In the genomic region with DNA sequence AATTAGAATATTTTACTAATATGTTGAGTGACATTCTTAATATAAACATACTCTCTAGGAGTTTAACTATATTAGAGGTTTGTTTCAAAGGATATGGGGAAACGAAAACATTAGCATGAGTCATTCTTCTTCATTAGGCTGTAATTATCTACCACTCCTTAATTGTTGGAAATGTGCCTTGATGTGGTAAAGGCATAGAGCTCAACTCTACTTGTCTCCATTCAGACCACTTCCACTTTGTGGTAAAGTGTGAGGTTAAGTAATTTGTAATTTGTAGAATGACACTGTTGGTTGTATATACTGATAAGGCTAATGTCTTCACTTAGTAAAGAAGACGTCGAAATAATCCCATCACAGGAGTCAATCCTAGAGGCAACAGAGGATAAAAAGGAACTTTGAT, we compare ENCODE assay signal across 29 cellular contexts. TPM values are rescaled to one million over a fixed set of nuclear protein-coding genes. Genes with fewer than 3 reads are reported as not detected.
DNase-seq lines count a peak whose midpoint lies in the region; ATAC-seq and TF ChIP-seq lines count a peak whose summit lies in the region.
"Had no signal": no experiment of that assay in that cellular context is flagged by ENCODE, and none has a peak within 500 bp of the region (broad histone marks: within the 10 kb centered on the region; RNA-seq: fewer than 3 reads in every experiment).

No MANE protein-coding gene starts in this region.

- DNase-seq in DND-41 (no peak), M059J (ENCODE audit: low read depth) (peak; percentile 22), SW480 (ENCODE audit: low spot score) (peak; percentile 88), NCI-H146 treated with DMSO at 0.1 percent for 48 hours (lab: John Stamatoyannopoulos, UW; ENCODE audit: unreplicated experiment) (no peak), GM23248 (no peak), endothelial cell (ENCODE audit: low spot score) (no peak)
- DNase-seq: activated CD8-positive, alpha-beta memory T cell treated with anti-CD3 and anti-CD28 coated beads, Interleukin-2, amount 50 U/mL, for 48 hours; activated effector memory CD4-positive, alpha-beta T cell treated with anti-CD3 and anti-CD28 coated beads, Interleukin-2, amount 50 U/mL, for 16 hours; Caco-2; heart right ventricle; immature natural killer cell; left ventricle myocardium inferior; midbrain; NCI-H2029; nephron progenitor cell; SHP77 treated with DMSO at 0.1 percent for 48 hours; stimulated activated CD4-positive, alpha-beta T cell treated with anti-CD3 and anti-CD28 coated beads, Interleukin-15, amount 100 ng/mL, for 24 hours; uterus had no signal

- H3K27ac ChIP-seq in DND-41 (ENCODE audit: low read length), result no peak overlapping the region
- H3K27ac ChIP-seq in HEK293 (ENCODE audit: extremely low read depth, low read depth, low read length), result no peak overlapping the region
- no peak overlapping the region for H3K27ac ChIP-seq in GM23248
- H3K27ac ChIP-seq: A549, cardiac muscle cell, heart right ventricle, left ventricle myocardium inferior, parathyroid adenoma, uterus had no signal

- H3K9me3 ChIP-seq in DND-41 (ENCODE audit: insufficient read depth, low read length, severe bottlenecking), result no peaks in the 10 kb centered on the region
- H3K9me3 ChIP-seq in HEK293 (ENCODE audit: control insufficient read depth, insufficient read depth, low read depth, low read length), result no peaks in the 10 kb centered on the region
- no peaks in the 10 kb centered on the region for H3K9me3 ChIP-seq in GM23248 (ENCODE audit: low read depth)
- H3K9me3 ChIP-seq: A549, Caco-2, heart right ventricle, left ventricle myocardium inferior, uterus had no signal

- no peaks in the 10 kb centered on the region for H3K9me2 ChIP-seq in GM23248 (ENCODE audit: insufficient read depth)

- POLR2A ChIA-PET in HEK293 (lab: Yijun Ruan, JAX), result no interaction called here

- H3K27me3 Mint-ChIP-seq in endothelial cell (ENCODE audit: unreplicated experiment), result no peaks in the 10 kb centered on the region

- H3K79me2 ChIP-seq in DND-41 (ENCODE audit: insufficient read depth, low read length), result no peaks in the 10 kb centered on the region
- no peaks in the 10 kb centered on the region for H3K79me2 ChIP-seq in GM23248 (ENCODE audit: insufficient read depth)
- H3K79me2 ChIP-seq: parathyroid adenoma had no signal

- H4K20me1 ChIP-seq in DND-41 (ENCODE audit: insufficient read depth, low read length) (no peaks in the 10 kb centered on the region), GM23248 (ENCODE audit: insufficient read depth) (no peaks in the 10 kb centered on the region)

- ATAC-seq in DND-41 (ENCODE audit: insufficient read depth, low read depth) (peak; percentile 89), esophagus mucosa (no peak)
- ATAC-seq: A549, GM23338, heart right ventricle, sciatic nerve had no signal

- CTCF ChIA-PET in HEK293 (lab: Yijun Ruan, JAX), result no interaction called here

- no peak overlapping the region for H2AFZ ChIP-seq in DND-41 (ENCODE audit: low read depth, low read length)
- H2AFZ ChIP-seq in GM23248, result no peak overlapping the region
- H2AFZ ChIP-seq: GM23338, parathyroid adenoma had no signal

- no peaks in the 10 kb centered on the region for H3F3A ChIP-seq in GM23248 (ENCODE audit: insufficient read depth)

- H3K36me3 ChIP-seq in DND-41 (ENCODE audit: insufficient read depth, low read length) (no peaks in the 10 kb centered on the region), HEK293 (ENCODE audit: control insufficient read depth in 2 of 2, insufficient read depth in 1 of 2, low read length in 2 of 2) (no peaks in the 10 kb centered on the region), GM23248 (ENCODE audit: low read depth) (no peaks in the 10 kb centered on the region)
- H3K36me3 ChIP-seq: cardiac muscle cell, heart right ventricle, left ventricle myocardium inferior, uterus had no signal

- H3K9me3 Mint-ChIP-seq in endothelial cell (ENCODE audit: unreplicated experiment), result no peaks in the 10 kb centered on the region
- H3K9me3 Mint-ChIP-seq: dendritic cell treated with granulocyte-macrophage colony-stimulating factor and Interleukin-4, amounts not matched to agents 40 ng/mL and 50 ng/mL, for 4 days; GM23338; nephron progenitor cell; T-helper 1 cell treated with Interleukin-12 subunit alpha and Interleukin-12 subunit beta and Interleukin-4 antibody, amounts not matched to agents 30 μg/mL and 1 μg/mL, for 36 hours had no signal

- H3K4me3 ChIP-seq in DND-41 (ENCODE audit: low read depth in 1 of 2, low read length in 2 of 2) (no peak overlapping the region), HEK293 (ENCODE audit: low read depth, low read length) (no peak overlapping the region), GM23248 (no peak overlapping the region)
- H3K4me3 ChIP-seq: A549, cardiac muscle cell, GM23338, heart right ventricle, left ventricle myocardium inferior, uterus had no signal

- in situ Hi-C loops in GM23248 (cut with MboI), result no loop called here

- no peak for TF ChIP-seq CTCF in DND-41 (IDR thresholded peaks at IDR 0.05; ENCODE audit: borderline replicate concordance, extremely low read depth, low read length, poor library complexity, severe bottlenecking)
- no peak for TF ChIP-seq CTCF in HEK293 (tag by site-specific recombination; IDR thresholded peaks at IDR 0.05)
- no peak for TF ChIP-seq CTCF in endothelial cell (IDR thresholded peaks at IDR 0.05; ENCODE audit: unreplicated experiment)

- H3K27me3 ChIP-seq in DND-41 (ENCODE audit: insufficient read depth, low read length, poor library complexity) (peaks cover 7% of the 10 kb centered on the region), GM23248 (replicated peaks; ENCODE audit: insufficient read depth) (no peaks in the 10 kb centered on the region)
- H3K27me3 ChIP-seq: cardiac muscle cell, heart right ventricle, uterus had no signal

- 55 to 63% methylated on average over 3 of the region's 3 CpGs for WGBS in GM23248 (ENCODE audit: low coverage in 1 of 2, low lambda C conversion rate in 2 of 2, missing lambda C conversion rate in 2 of 2), 2 experiments

- no peaks in the 10 kb centered on the region for H3K4me1 Mint-ChIP-seq in endothelial cell (ENCODE audit: unreplicated experiment)
- H3K4me1 Mint-ChIP-seq: immature natural killer cell, nephron progenitor cell had no signal

- no peak overlapping the region for H3K4me3 Mint-ChIP-seq in endothelial cell (ENCODE audit: unreplicated experiment)
- H3K4me3 Mint-ChIP-seq: dendritic cell treated with granulocyte-macrophage colony-stimulating factor and Interleukin-4, amounts not matched to agents 40 ng/mL and 50 ng/mL, for 4 days; GM23338; immature natural killer cell; nephron progenitor cell; T-helper 1 cell treated with Interleukin-12 subunit alpha and Interleukin-12 subunit beta and Interleukin-4 antibody, amounts not matched to agents 30 μg/mL and 1 μg/mL, for 36 hours had no signal

- no peaks in the 10 kb centered on the region for H3K4me1 ChIP-seq in DND-41 (ENCODE audit: insufficient read depth, low read length)
- no peaks in the 10 kb centered on the region for H3K4me1 ChIP-seq in HEK293 (ENCODE audit: control insufficient read depth, insufficient read depth, low read length)
- H3K4me1 ChIP-seq in GM23248 (ENCODE audit: insufficient read depth), result no peaks in the 10 kb centered on the region
- H3K4me1 ChIP-seq: A549, Caco-2, heart right ventricle, left ventricle myocardium inferior, parathyroid adenoma, uterus had no signal

- no peaks in the 10 kb centered on the region for H3K36me3 Mint-ChIP-seq in endothelial cell (ENCODE audit: low read depth, unreplicated experiment)
- H3K36me3 Mint-ChIP-seq: immature natural killer cell had no signal

- no peak overlapping the region for H3K4me2 ChIP-seq in DND-41 (ENCODE audit: insufficient read depth, low read length)
- H3K4me2 ChIP-seq in GM23248 (ENCODE audit: unreplicated experiment), result no peak overlapping the region
- H3K4me2 ChIP-seq: A549, GM23338 had no signal

- H3K27ac Mint-ChIP-seq in endothelial cell (ENCODE audit: unreplicated experiment), result no peak overlapping the region
- H3K27ac Mint-ChIP-seq: dendritic cell treated with granulocyte-macrophage colony-stimulating factor and Interleukin-4, amounts not matched to agents 40 ng/mL and 50 ng/mL, for 4 days; GM23338; immature natural killer cell; nephron progenitor cell; T-helper 1 cell treated with Interleukin-12 subunit alpha and Interleukin-12 subunit beta and Interleukin-4 antibody, amounts not matched to agents 30 μg/mL and 1 μg/mL, for 36 hours had no signal

- no peak overlapping the region for H3K9ac ChIP-seq in DND-41 (ENCODE audit: low read depth, low read length)
- no peak overlapping the region for H3K9ac ChIP-seq in GM23248
- H3K9ac ChIP-seq: parathyroid adenoma had no signal

TF ChIP-seq in HEK293, 187 proteins besides CTCF, POLR2A, EP300 and RAD21:
- TF ChIP-seq, protein P1, sequence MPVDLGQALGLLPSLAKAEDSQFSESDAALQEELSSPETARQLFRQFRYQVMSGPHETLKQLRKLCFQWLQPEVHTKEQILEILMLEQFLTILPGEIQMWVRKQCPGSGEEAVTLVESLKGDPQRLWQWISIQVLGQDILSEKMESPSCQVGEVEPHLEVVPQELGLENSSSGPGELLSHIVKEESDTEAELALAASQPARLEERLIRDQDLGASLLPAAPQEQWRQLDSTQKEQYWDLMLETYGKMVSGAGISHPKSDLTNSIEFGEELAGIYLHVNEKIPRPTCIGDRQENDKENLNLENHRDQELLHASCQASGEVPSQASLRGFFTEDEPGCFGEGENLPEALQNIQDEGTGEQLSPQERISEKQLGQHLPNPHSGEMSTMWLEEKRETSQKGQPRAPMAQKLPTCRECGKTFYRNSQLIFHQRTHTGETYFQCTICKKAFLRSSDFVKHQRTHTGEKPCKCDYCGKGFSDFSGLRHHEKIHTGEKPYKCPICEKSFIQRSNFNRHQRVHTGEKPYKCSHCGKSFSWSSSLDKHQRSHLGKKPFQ (tag by site-specific recombination; IDR thresholded peaks at IDR 0.05), result no peak
- peak; percentile 52; the same call in 1 of the 2 replicates for TF ChIP-seq SP7 (tag by site-specific recombination; IDR thresholded peaks at IDR 0.05)

RNA-seq across cellular contexts. Expression of a gene that starts 58.1 kb away (rescaled TPM):
- total RNA-seq in M059J (2014; rRNA removed; shearing (Covaris generic)), result 0.20 and 0.99 TPM in 2 replicates
- total RNA-seq in esophagus mucosa, result not detected
- total RNA-seq in GM23248 (2014; rRNA removed; shearing (Covaris generic)), result 49.7 and 69.6 TPM in 2 replicates
- polyA plus RNA-seq in GM23248 (2016; fragmentation: Nextera tagmentation; extraction: Ambion mirVana), result 77.6 and 78.4 TPM in 2 replicates
- total RNA-seq in endothelial cell (ENCODE audit: unreplicated experiment), result 42.1 TPM
- total RNA-seq: endothelial cell of umbilical vein, NCI-H460, sciatic nerve had no signal
- polyA plus RNA-seq: A549, immature natural killer cell had no signal

Comparison
In these comparisons a context has a peak if more than half of its experiments do, and no peak if none do; other contexts are left out.
1. DNase-seq: peak in M059J (single experiment) and SW480 (single experiment); none in DND-41 (single experiment), NCI-H146 treated with DMSO at 0.1 percent for 48 hours (single experiment), GM23248 (single experiment) and endothelial cell (single experiment).
2. RNA of a gene that starts 58.1 kb away (total RNA-seq): 49.7 to 69.6 TPM in GM23248 and 42.1 TPM in endothelial cell (single experiment); 0.20 to 0.99 TPM in M059J and not detected in esophagus mucosa (single experiment); every median in the first group is over 10 times any median in the second.